1 cellular context compared by ENCODE assay signal in the genomic region with DNA sequence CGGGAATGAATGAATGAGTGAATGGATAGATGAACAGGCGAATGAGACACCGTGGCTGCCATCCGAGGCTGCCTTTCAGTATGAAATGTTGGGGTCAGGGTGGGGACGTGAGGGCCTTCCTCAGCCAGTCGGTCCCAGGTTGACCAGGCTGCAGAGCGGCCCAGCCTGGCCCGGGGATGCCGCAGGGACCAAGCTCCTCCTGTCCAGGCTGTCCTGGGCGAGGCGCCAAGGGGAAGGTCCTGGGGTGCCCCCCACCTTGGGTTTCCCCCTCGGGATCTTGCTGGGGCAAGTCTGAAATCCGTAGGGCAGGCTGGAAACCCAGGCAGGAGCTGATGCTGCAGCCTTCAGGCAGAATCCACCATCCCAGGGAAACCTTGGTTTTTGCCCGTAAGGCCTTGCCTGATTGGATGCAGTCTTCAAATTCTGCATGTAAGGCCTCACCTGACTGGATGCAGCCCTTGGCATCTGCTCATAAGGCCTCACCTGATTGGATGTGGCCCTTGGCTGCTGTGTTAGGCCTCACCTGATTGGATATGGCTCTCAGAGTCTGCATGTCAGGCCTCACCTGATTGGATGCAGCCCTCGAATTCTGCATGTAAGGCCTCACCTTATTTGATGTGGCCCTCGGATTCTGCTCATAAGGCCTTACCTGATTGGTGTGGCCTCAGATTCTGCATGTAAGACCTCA.
TF ChIP-seq lines count a peak whose summit lies in the region.

No MANE protein-coding gene starts in this region.

TF ChIP-seq in A549, 52 proteins besides CTCF, POLR2A, EP300 and RAD21 (continued from another document):
- TF ChIP-seq, protein P1, sequence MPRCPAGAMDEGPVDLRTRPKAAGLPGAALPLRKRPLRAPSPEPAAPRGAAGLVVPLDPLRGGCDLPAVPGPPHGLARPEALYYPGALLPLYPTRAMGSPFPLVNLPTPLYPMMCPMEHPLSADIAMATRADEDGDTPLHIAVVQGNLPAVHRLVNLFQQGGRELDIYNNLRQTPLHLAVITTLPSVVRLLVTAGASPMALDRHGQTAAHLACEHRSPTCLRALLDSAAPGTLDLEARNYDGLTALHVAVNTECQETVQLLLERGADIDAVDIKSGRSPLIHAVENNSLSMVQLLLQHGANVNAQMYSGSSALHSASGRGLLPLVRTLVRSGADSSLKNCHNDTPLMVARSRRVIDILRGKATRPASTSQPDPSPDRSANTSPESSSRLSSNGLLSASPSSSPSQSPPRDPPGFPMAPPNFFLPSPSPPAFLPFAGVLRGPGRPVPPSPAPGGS (IDR thresholded peaks at IDR 0.05): no peak
- no peak for TF ChIP-seq MAZ (IDR thresholded peaks at IDR 0.05; ENCODE audit: borderline replicate concordance, low read depth, low read length)
- TF ChIP-seq NPAS2 (CRISPR knock-in tag; IDR thresholded peaks at IDR 0.05; ENCODE audit: borderline replicate concordance): no peak
- no peak for TF ChIP-seq NFE2L2 (conservative IDR thresholded peaks at IDR 0.05; ENCODE audit: low read length)
- no peak for TF ChIP-seq CBX2 (IDR thresholded peaks at IDR 0.05; ENCODE audit: borderline replicate concordance, low read depth)
- no peak for TF ChIP-seq RNF2 (IDR thresholded peaks at IDR 0.05; ENCODE audit: borderline replicate concordance, low read depth)
- no peak for TF ChIP-seq CHD4 (IDR thresholded peaks at IDR 0.05; ENCODE audit: borderline replicate concordance)
- TF ChIP-seq MYC (IDR thresholded peaks at IDR 0.05; ENCODE audit: borderline replicate concordance, low read length): no peak
- no peak for TF ChIP-seq HDAC2 (IDR thresholded peaks at IDR 0.05)
- no peak for TF ChIP-seq ELK1 (IDR thresholded peaks at IDR 0.05; ENCODE audit: low read depth, low read length)
- TF ChIP-seq TFCP2L1 (CRISPR knock-in tag; IDR thresholded peaks at IDR 0.05): no peak
- TF ChIP-seq HMGXB4 (CRISPR knock-in tag; IDR thresholded peaks at IDR 0.05; ENCODE audit: borderline replicate concordance): no peak
- TF ChIP-seq KDM1A (IDR thresholded peaks at IDR 0.05; ENCODE audit: low read depth): no peak
- TF ChIP-seq ZC3H11A (IDR thresholded peaks at IDR 0.05): no peak
- TF ChIP-seq KDM5A (IDR thresholded peaks at IDR 0.05): no peak
- TF ChIP-seq CBX8 (IDR thresholded peaks at IDR 0.05): no peak
